ENCODE assay signal across 21 cellular contexts in the genomic region with DNA sequence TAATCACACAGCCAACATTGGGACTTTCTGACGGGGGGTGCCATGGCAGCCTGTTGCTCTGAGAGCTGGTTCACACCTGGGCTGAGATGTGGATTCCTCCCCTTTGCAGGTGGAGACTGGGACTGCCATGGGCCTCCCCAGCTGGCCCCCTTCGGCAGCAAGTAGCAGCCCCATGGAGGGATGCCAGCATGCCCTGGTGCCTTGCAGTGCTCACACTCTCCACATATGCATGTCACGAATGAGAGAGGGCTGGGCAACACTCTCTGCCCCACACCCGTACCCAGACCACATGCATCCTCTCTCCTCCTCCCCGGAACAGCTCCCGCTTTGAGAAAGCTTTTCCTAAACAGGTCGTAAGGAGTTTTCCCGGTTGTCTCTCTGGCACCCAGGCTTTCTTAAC.
DNase-seq lines count a peak whose midpoint lies in the region; ATAC-seq and TF ChIP-seq lines count a peak whose summit lies in the region.
"Had no signal": no experiment of that assay in that cellular context is flagged by ENCODE, and none has a peak within 500 bp of the region (broad histone marks: within the 10 kb centered on the region; RNA-seq: fewer than 3 reads in every experiment).

No MANE protein-coding gene starts in this region.

- no peak overlapping the region for H2BK5ac ChIP-seq in mesendoderm (ENCODE audit: low read length)

- no peak overlapping the region for H3K4me3 ChIP-seq in coronary artery
- no peak overlapping the region for H3K4me3 ChIP-seq in sigmoid colon
- no peak overlapping the region for H3K4me3 ChIP-seq in mesendoderm (ENCODE audit: low read length)
- H3K4me3 ChIP-seq: GM12878, GM23248, HAP-1, MG63, SK-N-MC had no signal

- H3K4me1 Mint-ChIP-seq in stimulated activated memory B cell treated with anti-CD40 and anti-IgM and Interleukin-4, amounts not matched to agents 10 μg/mL and 1 μg/mL and 100 μg/mL, for 72 hours: peaks cover 7% of the 10 kb centered on the region
- H3K4me1 Mint-ChIP-seq: CD4-positive, alpha-beta memory T cell had no signal

- 60 to 68% methylated on average over 8 of the region's 8 CpGs for WGBS in sigmoid colon, 2 donors
- WGBS in mesendoderm (ENCODE audit: extremely low coverage, insufficient coverage, low lambda C conversion rate): no CpG with 5 or more reads among the region's 8 CpGs

- H3K23ac ChIP-seq in mesendoderm (ENCODE audit: low read length): no peak overlapping the region

- ATAC-seq in stimulated activated memory B cell treated with anti-CD40 and anti-IgM and Interleukin-4, amounts not matched to agents 10 μg/mL and 1 μg/mL and 100 μg/mL, for 72 hours: no peak
- ATAC-seq: GM12878 had no signal

- H3K27me3 Mint-ChIP-seq in stimulated activated memory B cell treated with anti-CD40 and anti-IgM and Interleukin-4, amounts not matched to agents 10 μg/mL and 1 μg/mL and 100 μg/mL, for 72 hours: peaks cover 29% of the 10 kb centered on the region

- H3K56ac ChIP-seq in mesendoderm (ENCODE audit: low read length): no peak overlapping the region

- H3K4ac ChIP-seq in mesendoderm (ENCODE audit: low read depth, low read length): no peak overlapping the region

- TF ChIP-seq POLR2A in sigmoid colon (IDR thresholded peaks at IDR 0.05): no peak

- no peak for TF ChIP-seq EP300 in sigmoid colon (IDR thresholded peaks at IDR 0.05)

- H2AK5ac ChIP-seq in mesendoderm (ENCODE audit: low read length): no peak overlapping the region

- no peaks in the 10 kb centered on the region for H3K9me3 ChIP-seq in sigmoid colon
- H3K9me3 ChIP-seq: HAP-1, MG63 had no signal

- no peaks in the 10 kb centered on the region for H3K79me2 ChIP-seq in mesendoderm (ENCODE audit: control insufficient read depth, insufficient read depth, low read length)

- no peak overlapping the region for H3K9ac ChIP-seq in mesendoderm (ENCODE audit: low read length)
- H3K9ac ChIP-seq: GM23248 had no signal

- no peaks in the 10 kb centered on the region for H3K36me3 Mint-ChIP-seq in stimulated activated memory B cell treated with anti-CD40 and anti-IgM and Interleukin-4, amounts not matched to agents 10 μg/mL and 1 μg/mL and 100 μg/mL, for 72 hours
- H3K36me3 Mint-ChIP-seq: CD4-positive, alpha-beta memory T cell had no signal

- H3K36me3 ChIP-seq in sigmoid colon (no peaks in the 10 kb centered on the region), mesendoderm (ENCODE audit: control insufficient read depth, insufficient read depth, low read length) (no peaks in the 10 kb centered on the region)
- H3K36me3 ChIP-seq: HAP-1, MG63 had no signal

- no peaks in the 10 kb centered on the region for H3K9me3 Mint-ChIP-seq in stimulated activated memory B cell treated with anti-CD40 and anti-IgM and Interleukin-4, amounts not matched to agents 10 μg/mL and 1 μg/mL and 100 μg/mL, for 72 hours
- H3K9me3 Mint-ChIP-seq: CD4-positive, alpha-beta memory T cell had no signal

- DNase-seq in coronary artery (ENCODE audit: low spot score): peak; percentile 38
- DNase-seq in mesenteric fat pad (ENCODE audit: low spot score): peak; percentile 64
- DNase-seq in sigmoid colon: peak; percentile 53
- no peak for DNase-seq in mesendoderm
- no peak for DNase-seq in cerebellar cortex (ENCODE audit: low spot score)
- no peak for DNase-seq in islet precursor cell
- DNase-seq: C1 segment of cervical spinal cord; CD4-positive, alpha-beta memory T cell; COR-L47; GM23248; HFFc6; KBM-7; MG63; NCI-H2029; NCI-H446 treated with DMSO at 0.1 percent for 48 hours; OCI-M1; SIG-M5 had no signal

- H3K27ac ChIP-seq in coronary artery (no peak overlapping the region), sigmoid colon (no peak overlapping the region), mesendoderm (ENCODE audit: low read depth, low read length) (no peak overlapping the region)
- H3K27ac ChIP-seq: GM23248, SK-N-MC had no signal

- no peak overlapping the region for H2BK120ac ChIP-seq in mesendoderm (ENCODE audit: low read depth, low read length)

- H3K27ac Mint-ChIP-seq in stimulated activated memory B cell treated with anti-CD40 and anti-IgM and Interleukin-4, amounts not matched to agents 10 μg/mL and 1 μg/mL and 100 μg/mL, for 72 hours: no peak overlapping the region
- H3K27ac Mint-ChIP-seq: CD4-positive, alpha-beta memory T cell; HFFc6 had no signal

- intact Hi-C loops in sigmoid colon (cut with DNase I): no loop called here

- no peaks in the 10 kb centered on the region for H3K79me1 ChIP-seq in mesendoderm (ENCODE audit: low read length)

- H4K5ac ChIP-seq in mesendoderm (ENCODE audit: low read length): no peak overlapping the region

- H3K27me3 ChIP-seq in sigmoid colon: no peaks in the 10 kb centered on the region
- H3K27me3 ChIP-seq in mesendoderm (ENCODE audit: insufficient read depth, low read length, poor library complexity): no peaks in the 10 kb centered on the region

- no peak overlapping the region for H3K18ac ChIP-seq in mesendoderm (ENCODE audit: low read length)

- no peak overlapping the region for H3K4me3 Mint-ChIP-seq in stimulated activated memory B cell treated with anti-CD40 and anti-IgM and Interleukin-4, amounts not matched to agents 10 μg/mL and 1 μg/mL and 100 μg/mL, for 72 hours
- H3K4me3 Mint-ChIP-seq: CD4-positive, alpha-beta memory T cell; HFFc6 had no signal

- H3K4me1 ChIP-seq in sigmoid colon (peaks cover 0 to 18% (median 10%) of the 10 kb centered on the region in 4 donors), mesendoderm (ENCODE audit: control insufficient read depth, low read depth, low read length) (no peaks in the 10 kb centered on the region)
- H3K4me1 ChIP-seq: HAP-1 had no signal

- no peak overlapping the region for H3K4me2 ChIP-seq in mesendoderm (ENCODE audit: low read length)

- TF ChIP-seq CTCF in coronary artery (IDR thresholded peaks at IDR 0.05) (no peak), sigmoid colon (IDR thresholded peaks at IDR 0.05) (no peak)

- H4K8ac ChIP-seq in mesendoderm (ENCODE audit: low read depth, low read length): no peak overlapping the region

- H2BK15ac ChIP-seq in mesendoderm (replicated peaks; ENCODE audit: low read depth): no peak overlapping the region

Comparison
In these comparisons a context has a peak if more than half of its experiments do, and no peak if none do; other contexts are left out.
1. DNase-seq: peak in coronary artery (single experiment), mesenteric fat pad (single experiment) and sigmoid colon (single experiment); none in mesendoderm (single experiment), cerebellar cortex (single experiment) and islet precursor cell (single experiment).